ENCODE assay signal across 9 cellular contexts in genomic region chr11:8768625-8769333, GRCh38.
A peak's percentile ranks its signal among the peaks of the same experiment; 100 is the strongest.
DNase-seq lines count a peak whose midpoint lies in the region; ATAC-seq and TF ChIP-seq lines count a peak whose summit lies in the region.
"Had no signal": no experiment of that assay in that cellular context is flagged by ENCODE, and none has a peak within 500 bp of the region (broad histone marks: within the 10 kb centered on the region; RNA-seq: fewer than 3 reads in every experiment).

No MANE protein-coding gene starts in this region.

- TF ChIP-seq CTCF in fibroblast of mammary gland (conservative IDR thresholded peaks at IDR 0.05; ENCODE audit: control insufficient read depth, insufficient read depth, low read depth, low read length) (peak; percentile 39), progenitor cell of endocrine pancreas (IDR thresholded peaks at IDR 0.05; ENCODE audit: unreplicated experiment) (no peak)

- H3K36me3 Mint-ChIP-seq in progenitor cell of endocrine pancreas (ENCODE audit: insufficient read depth): peaks cover 1% of the 10 kb centered on the region
- no peaks in the 10 kb centered on the region for H3K36me3 Mint-ChIP-seq in activated T-helper 2 cell treated with anti-CD3 and anti-CD28 coated beads, Interferon-gamma antibody, Interleukin-2, Interleukin-4, amounts not matched to agents 10 μg/mL and 5 μg/mL and 100 μg/mL, durations not matched to agents 14 hours and 24 hours and 36 hours (ENCODE audit: low read depth)

- ATAC-seq in GM19452 (IDR thresholded peaks at IDR 0.05; ENCODE audit: unreplicated experiment): no peak

- in situ Hi-C loops in KBM-7 (cut with MboI; ENCODE audit: low pct_unique_long_range_greater_than_20kb, low sequenced_read_pairs): no loop called here

- H3K9me3 Mint-ChIP-seq in progenitor cell of endocrine pancreas (ENCODE audit: low read depth): no peaks in the 10 kb centered on the region
- H3K9me3 Mint-ChIP-seq in activated T-helper 2 cell treated with anti-CD3 and anti-CD28 coated beads, Interferon-gamma antibody, Interleukin-2, Interleukin-4, amounts not matched to agents 10 μg/mL and 5 μg/mL and 100 μg/mL, durations not matched to agents 14 hours and 24 hours and 36 hours: no peaks in the 10 kb centered on the region

- H3K27ac Mint-ChIP-seq in progenitor cell of endocrine pancreas: peak overlapping the region; percentile 38
- no peak overlapping the region for H3K27ac Mint-ChIP-seq in activated T-helper 2 cell treated with anti-CD3 and anti-CD28 coated beads, Interferon-gamma antibody, Interleukin-2, Interleukin-4, amounts not matched to agents 10 μg/mL and 5 μg/mL and 100 μg/mL, durations not matched to agents 14 hours and 24 hours and 36 hours

- H3K4me3 ChIP-seq in fibroblast of mammary gland (ENCODE audit: control insufficient read depth, low read depth, low read length): no peak overlapping the region

- peaks cover 21% of the 10 kb centered on the region for H3K4me1 Mint-ChIP-seq in progenitor cell of endocrine pancreas (ENCODE audit: low read depth)
- peaks cover 9% of the 10 kb centered on the region for H3K4me1 Mint-ChIP-seq in activated T-helper 2 cell treated with anti-CD3 and anti-CD28 coated beads, Interferon-gamma antibody, Interleukin-2, Interleukin-4, amounts not matched to agents 10 μg/mL and 5 μg/mL and 100 μg/mL, durations not matched to agents 14 hours and 24 hours and 36 hours (ENCODE audit: low read depth)

- DNase-seq in EH (ENCODE audit: low read depth) (peak; percentile 96), RPMI7951 (ENCODE audit: low read depth) (peak; percentile 77), fibroblast of mammary gland (ENCODE audit: low read depth) (peak; percentile 80), progenitor cell of endocrine pancreas (ENCODE audit: low spot score, unreplicated experiment) (no peak), NCI-H1694 (lab: John Stamatoyannopoulos, UW) (no peak), KBM-7 (no peak)
- DNase-seq in activated T-helper 2 cell treated with anti-CD3 and anti-CD28 coated beads, Interferon-gamma antibody, Interleukin-2, Interleukin-4, amounts not matched to agents 10 μg/mL and 5 μg/mL and 100 μg/mL, durations not matched to agents 14 hours and 24 hours and 36 hours (ENCODE audit: low spot score): no peak
- DNase-seq: activated effector memory CD4-positive, alpha-beta T cell treated with anti-CD3 and anti-CD28 coated beads, Interleukin-2, amount 50 U/mL, for 16 hours had no signal

- no peak overlapping the region for H3K4me3 Mint-ChIP-seq in progenitor cell of endocrine pancreas (ENCODE audit: low read depth)
- no peak overlapping the region for H3K4me3 Mint-ChIP-seq in activated T-helper 2 cell treated with anti-CD3 and anti-CD28 coated beads, Interferon-gamma antibody, Interleukin-2, Interleukin-4, amounts not matched to agents 10 μg/mL and 5 μg/mL and 100 μg/mL, durations not matched to agents 14 hours and 24 hours and 36 hours (ENCODE audit: low read depth)

- intact Hi-C loops in activated T-helper 2 cell treated with anti-CD3 and anti-CD28 coated beads, Interferon-gamma antibody, Interleukin-2, Interleukin-4, amounts not matched to agents 10 μg/mL and 5 μg/mL and 100 μg/mL, durations not matched to agents 14 hours and 24 hours and 36 hours (cut with micrococcal nuclease): no loop called here

- no peaks in the 10 kb centered on the region for H3K27me3 Mint-ChIP-seq in progenitor cell of endocrine pancreas
- H3K27me3 Mint-ChIP-seq in activated T-helper 2 cell treated with anti-CD3 and anti-CD28 coated beads, Interferon-gamma antibody, Interleukin-2, Interleukin-4, amounts not matched to agents 10 μg/mL and 5 μg/mL and 100 μg/mL, durations not matched to agents 14 hours and 24 hours and 36 hours (ENCODE audit: low read depth): peaks cover 2% of the 10 kb centered on the region

Comparison
In these comparisons a context has a peak if more than half of its experiments do, and no peak if none do; other contexts are left out.
1. DNase-seq: peak in EH (single experiment), RPMI7951 (single experiment) and fibroblast of mammary gland (single experiment); none in progenitor cell of endocrine pancreas (single experiment), NCI-H1694 (single experiment), activated T-helper 2 cell treated with anti-CD3 and anti-CD28 coated beads, Interferon-gamma antibody, Interleukin-2, Interleukin-4, amounts not matched to agents 10 μg/mL and 5 μg/mL and 100 μg/mL, durations not matched to agents 14 hours and 24 hours and 36 hours (single experiment) and KBM-7 (single experiment).